ENCODE assay signal across 20 cellular contexts in genomic region chr1:43286533-43286932, GRCh38. TPM values are rescaled to one million over a fixed set of nuclear protein-coding genes. Genes with fewer than 3 reads are reported as not detected.
"Had no signal": no experiment of that assay in that cellular context is flagged by ENCODE, and none has a peak within 500 bp of the region (broad histone marks: within the 10 kb centered on the region; RNA-seq: fewer than 3 reads in every experiment).

No MANE protein-coding gene starts in this region.

- H3K4me3 ChIP-seq: lung, ovary had no signal

- H3K36me3 ChIP-seq: brain microvascular endothelial cell, ovary had no signal

- H3K27me3 ChIP-seq: brain microvascular endothelial cell, ovary had no signal

- H3K27ac ChIP-seq: brain microvascular endothelial cell, ovary had no signal

- ATAC-seq: left cardiac atrium had no signal

- H3K4me1 Mint-ChIP-seq: activated CD4-positive, alpha-beta T cell treated with anti-CD3 and anti-CD28 coated beads, Interleukin-2, amount 10 ng/mL, durations not matched to agents 24 days and 14 days; activated naive CD8-positive, alpha-beta T cell treated with anti-CD3 and anti-CD28 coated beads for 36 hours; central memory CD8-positive, alpha-beta T cell had no signal

- H3K4me3 Mint-ChIP-seq: activated CD4-positive, alpha-beta T cell treated with anti-CD3 and anti-CD28 coated beads, Interleukin-2, amount 10 ng/mL, durations not matched to agents 24 days and 14 days; activated naive CD8-positive, alpha-beta T cell treated with anti-CD3 and anti-CD28 coated beads for 36 hours; central memory CD8-positive, alpha-beta T cell had no signal

- H3K36me3 Mint-ChIP-seq: activated naive CD8-positive, alpha-beta T cell treated with anti-CD3 and anti-CD28 coated beads for 36 hours; naive B cell had no signal

- DNase-seq: activated CD4-positive, alpha-beta T cell treated with anti-CD3 and anti-CD28 coated beads, Interleukin-2, amount 10 ng/mL, durations not matched to agents 24 days and 14 days; activated CD4-positive, CD25-positive, alpha-beta regulatory T cell; activated CD8-positive, alpha-beta memory T cell treated with anti-CD3 and anti-CD28 coated beads for 24 hours; activated naive CD8-positive, alpha-beta T cell treated with anti-CD3 and anti-CD28 coated beads for 36 hours; brain microvascular endothelial cell; effector memory CD4-positive, alpha-beta T cell; foreskin melanocyte; left cardiac atrium; midbrain; naive B cell; ovary; stimulated activated CD4-positive, alpha-beta T cell treated with anti-CD3 and anti-CD28 coated beads, Interleukin-2, amount 100 ng/mL, for 48 hours; stimulated activated naive CD4-positive, alpha-beta T cell; substantia nigra; trophoblast cell had no signal

- H3K9me3 ChIP-seq: ovary had no signal

- H3K27ac Mint-ChIP-seq: activated CD4-positive, alpha-beta T cell treated with anti-CD3 and anti-CD28 coated beads, Interleukin-2, amount 10 ng/mL, durations not matched to agents 24 days and 14 days; activated naive CD8-positive, alpha-beta T cell treated with anti-CD3 and anti-CD28 coated beads for 36 hours had no signal

- H3K9me3 Mint-ChIP-seq: activated CD4-positive, alpha-beta T cell treated with anti-CD3 and anti-CD28 coated beads, Interleukin-2, amount 10 ng/mL, durations not matched to agents 24 days and 14 days; activated naive CD8-positive, alpha-beta T cell treated with anti-CD3 and anti-CD28 coated beads for 36 hours; central memory CD8-positive, alpha-beta T cell; naive B cell had no signal

RNA-seq across cellular contexts. Expression of gene C1orf210, which starts 1.2 kb away (rescaled TPM):
- total RNA-seq: activated CD4-positive, alpha-beta T cell treated with anti-CD3 and anti-CD28 coated beads, Interleukin-2, amount 10 ng/mL, durations not matched to agents 24 days and 14 days; activated naive CD8-positive, alpha-beta T cell treated with anti-CD3 and anti-CD28 coated beads for 36 hours; fibroblast of lung; left cardiac atrium; T-helper 1 cell treated with Interleukin-12 subunit alpha and Interleukin-12 subunit beta and Interleukin-4 antibody, amounts not matched to agents 30 ng/mL and 1 ng/mL, for 36 hours had no signal
- polyA plus RNA-seq: fibroblast of lung, ovary had no signal

RNA-seq across cellular contexts. Expression of gene TIE1, which starts 14.2 kb away (rescaled TPM):
- total RNA-seq: fibroblast of lung had no signal

RNA-seq across cellular contexts. Expression of gene TMEM125, which starts 16.8 kb away (rescaled TPM):
- total RNA-seq: activated CD4-positive, alpha-beta T cell treated with anti-CD3 and anti-CD28 coated beads, Interleukin-2, amount 10 ng/mL, durations not matched to agents 24 days and 14 days; fibroblast of lung; T-helper 1 cell treated with Interleukin-12 subunit alpha and Interleukin-12 subunit beta and Interleukin-4 antibody, amounts not matched to agents 30 ng/mL and 1 ng/mL, for 36 hours had no signal

RNA-seq across cellular contexts. Expression of gene MPL, which starts 51.1 kb away (rescaled TPM):
- total RNA-seq: activated CD4-positive, alpha-beta T cell treated with anti-CD3 and anti-CD28 coated beads, Interleukin-2, amount 10 ng/mL, durations not matched to agents 24 days and 14 days; activated naive CD8-positive, alpha-beta T cell treated with anti-CD3 and anti-CD28 coated beads for 36 hours; fibroblast of lung; renal cortical epithelial cell; T-helper 1 cell treated with Interleukin-12 subunit alpha and Interleukin-12 subunit beta and Interleukin-4 antibody, amounts not matched to agents 30 ng/mL and 1 ng/mL, for 36 hours had no signal
- polyA plus RNA-seq: fibroblast of lung had no signal
